In genomic region chr2:163736433-163737168, GRCh38 we compare ENCODE assay signal across 10 cellular contexts. TPM values are rescaled to one million over a fixed set of nuclear protein-coding genes. Genes with fewer than 3 reads are reported as not detected.
A peak's percentile ranks its signal among the peaks of the same experiment; 100 is the strongest.
DNase-seq lines count a peak whose midpoint lies in the region; ATAC-seq lines count a peak whose summit lies in the region.
"Had no signal": no experiment of that assay in that cellular context is flagged by ENCODE, and none has a peak within 500 bp of the region (broad histone marks: within the 10 kb centered on the region; RNA-seq: fewer than 3 reads in every experiment).

No MANE protein-coding gene starts in this region.

- H3K9me3 Mint-ChIP-seq in activated CD4-positive, alpha-beta T cell treated with anti-CD3 and anti-CD28 coated beads, Interleukin-2, amount 10 ng/mL, durations not matched to agents 7 days and 5 days = no peaks in the 10 kb centered on the region

- no peaks in the 10 kb centered on the region for H3K4me1 ChIP-seq in right cardiac atrium (ENCODE audit: control insufficient read depth, insufficient read depth, low read length)

- H3K4me3 Mint-ChIP-seq in activated CD4-positive, alpha-beta T cell treated with anti-CD3 and anti-CD28 coated beads, Interleukin-2, amount 10 ng/mL, durations not matched to agents 7 days and 5 days = no peak overlapping the region
- H3K4me3 Mint-ChIP-seq: CD4-positive, CD25-positive, alpha-beta regulatory T cell had no signal

- intact Hi-C loops in right cardiac atrium (cut with DNase I) = loop anchor here in 2 of 4 donors (10.0 kb wide), 2 partner anchors 308 to 392 kb away; no protein-coding TSS in a partner anchor

- CTCF ChIA-PET in activated CD4-positive, alpha-beta T cell treated with anti-CD3 and anti-CD28 coated beads, Interleukin-2, amount 10 ng/mL, durations not matched to agents 7 days and 5 days (lab: Charles Lee) = no interaction called here

- peaks cover 4% of the 10 kb centered on the region for H3K4me1 Mint-ChIP-seq in activated CD4-positive, alpha-beta T cell treated with anti-CD3 and anti-CD28 coated beads, Interleukin-2, amount 10 ng/mL, durations not matched to agents 7 days and 5 days
- H3K4me1 Mint-ChIP-seq: CD4-positive, CD25-positive, alpha-beta regulatory T cell had no signal

- peak; percentile 15 for DNase-seq in NCI-H2196 (lab: John Stamatoyannopoulos, UW; ENCODE audit: unreplicated experiment)
- DNase-seq in NCI-H2196 treated with DMSO at 0.1 percent for 48 hours (lab: John Stamatoyannopoulos, UW; ENCODE audit: unreplicated experiment) = no peak
- DNase-seq in amniotic epithelial cell (ENCODE audit: low read depth) = peak; percentile 20
- peak; percentile 54 to 83 (median 81) for DNase-seq in right cardiac atrium
- peak; percentile 92 for DNase-seq in retina
- no peak for DNase-seq in activated CD4-positive, alpha-beta T cell treated with anti-CD3 and anti-CD28 coated beads, Interleukin-2, amount 10 ng/mL, durations not matched to agents 7 days and 5 days
- DNase-seq: CD4-positive, CD25-positive, alpha-beta regulatory T cell had no signal

- under 1% methylated on average over 53 of the region's 53 CpGs for WGBS in right cardiac atrium

- POLR2A ChIA-PET in activated CD4-positive, alpha-beta T cell treated with anti-CD3 and anti-CD28 coated beads, Interleukin-2, amount 10 ng/mL, durations not matched to agents 7 days and 5 days (lab: Charles Lee) = no interaction called here

- ATAC-seq in right cardiac atrium (peak; percentile 69 to 75), GM19467 (IDR thresholded peaks at IDR 0.05; ENCODE audit: unreplicated experiment) (no peak), HG02623 (IDR thresholded peaks at IDR 0.05; ENCODE audit: unreplicated experiment) (no peak)

- no peak overlapping the region for H3K27ac Mint-ChIP-seq in activated CD4-positive, alpha-beta T cell treated with anti-CD3 and anti-CD28 coated beads, Interleukin-2, amount 10 ng/mL, durations not matched to agents 7 days and 5 days
- H3K27ac Mint-ChIP-seq: CD4-positive, CD25-positive, alpha-beta regulatory T cell had no signal

- H3K27me3 ChIP-seq in right cardiac atrium (ENCODE audit: control insufficient read depth, insufficient read depth) = no peaks in the 10 kb centered on the region

- H3K9me3 ChIP-seq in right cardiac atrium (ENCODE audit: control insufficient read depth, low read length) = no peaks in the 10 kb centered on the region

- peak overlapping the region; percentile 99 for H3K27ac ChIP-seq in right cardiac atrium (ENCODE audit: low read length)
- H3K27ac ChIP-seq: VCaP had no signal

- peaks cover 32% of the 10 kb centered on the region for H3K27me3 Mint-ChIP-seq in activated CD4-positive, alpha-beta T cell treated with anti-CD3 and anti-CD28 coated beads, Interleukin-2, amount 10 ng/mL, durations not matched to agents 7 days and 5 days

- peaks cover 3% of the 10 kb centered on the region for H3K36me3 Mint-ChIP-seq in activated CD4-positive, alpha-beta T cell treated with anti-CD3 and anti-CD28 coated beads, Interleukin-2, amount 10 ng/mL, durations not matched to agents 7 days and 5 days (ENCODE audit: low read depth)
- H3K36me3 Mint-ChIP-seq: CD4-positive, CD25-positive, alpha-beta regulatory T cell had no signal

- H3K4me3 ChIP-seq in right cardiac atrium (ENCODE audit: low read length) = peak overlapping the region; percentile 98

RNA-seq across cellular contexts. Expression of gene FIGN, which starts 0.8 kb away (rescaled TPM):
- total RNA-seq in right cardiac atrium = 10 to 100 TPM in 2 of 4 donors, 1 to 10 TPM in 2; 9.5 to 13.8 (median 11.6) TPM
- polyA plus RNA-seq in right cardiac atrium = 2.7 TPM
- not detected for total RNA-seq in activated CD4-positive, alpha-beta T cell treated with anti-CD3 and anti-CD28 coated beads, Interleukin-2, amount 10 ng/mL, durations not matched to agents 7 days and 5 days
- total RNA-seq: CD4-positive, CD25-positive, alpha-beta regulatory T cell had no signal
- polyA plus RNA-seq: CD4-positive, CD25-positive, alpha-beta regulatory T cell had no signal

Comparison
In these comparisons a context has a peak if more than half of its experiments do, and no peak if none do; other contexts are left out.
1. DNase-seq: peak in NCI-H2196 (single experiment), amniotic epithelial cell (single experiment), right cardiac atrium (3 of 3) and retina (single experiment); none in NCI-H2196 treated with DMSO at 0.1 percent for 48 hours (single experiment) and activated CD4-positive, alpha-beta T cell treated with anti-CD3 and anti-CD28 coated beads, Interleukin-2, amount 10 ng/mL, durations not matched to agents 7 days and 5 days (single experiment).
2. ATAC-seq: peak in right cardiac atrium (2 of 2); none in GM19467 (single experiment) and HG02623 (single experiment).
3. RNA of gene FIGN, which starts 0.8 kb away (total RNA-seq): 9.5 to 13.8 TPM in right cardiac atrium; not detected in activated CD4-positive, alpha-beta T cell treated with anti-CD3 and anti-CD28 coated beads, Interleukin-2, amount 10 ng/mL, durations not matched to agents 7 days and 5 days; every median in the first group is over 10 times any median in the second.